ENCODE assay signal across 30 cellular contexts in the genomic region with DNA sequence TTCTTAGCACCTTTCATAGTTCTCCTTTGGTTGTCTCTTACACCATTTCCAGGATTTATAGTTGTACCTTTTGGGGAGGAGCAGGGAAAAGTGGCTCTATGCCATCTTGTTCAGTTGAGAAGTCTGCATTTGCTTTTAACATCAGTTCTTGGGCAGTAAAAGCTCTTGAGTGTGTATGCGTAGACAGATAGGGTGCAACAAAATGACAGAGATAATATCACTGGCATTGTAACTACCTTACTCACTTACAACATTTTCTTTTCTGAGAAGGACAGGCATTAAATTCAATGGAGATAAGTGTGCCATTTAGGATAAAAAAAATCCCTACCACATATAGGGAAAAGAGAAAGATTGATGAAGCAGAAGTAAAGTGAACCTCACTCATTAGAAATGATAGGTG. TPM values are rescaled to one million over a fixed set of nuclear protein-coding genes. Genes with fewer than 3 reads are reported as not detected.
"Had no signal": no experiment of that assay in that cellular context is flagged by ENCODE, and none has a peak within 500 bp of the region (broad histone marks: within the 10 kb centered on the region; RNA-seq: fewer than 3 reads in every experiment).

No MANE protein-coding gene starts in this region.

- H3K36me3 Mint-ChIP-seq: stimulated activated effector memory CD8-positive, alpha-beta T cell treated with anti-CD3 and anti-CD28 coated beads, Interleukin-12 subunit alpha, Interleukin-12 subunit beta, amount 100 ng/mL, for 72 hours; stimulated activated memory B cell treated with anti-CD40 and anti-IgM and Interleukin-4, amounts not matched to agents 10 μg/mL and 1 μg/mL and 100 μg/mL, for 72 hours; stimulated activated naive B cell treated with anti-CD40 and anti-IgM and Interleukin-4, amounts not matched to agents 10 μg/mL and 1 μg/mL and 100 μg/mL, for 72 hours; type B pancreatic cell had no signal

- H3K9me3 ChIP-seq: suprapubic skin, testis, thoracic aorta, thyroid gland, tibial nerve, transverse colon, upper lobe of right lung, uterus, vagina had no signal

- H3K27ac Mint-ChIP-seq: stimulated activated effector memory CD8-positive, alpha-beta T cell treated with anti-CD3 and anti-CD28 coated beads, Interleukin-12 subunit alpha, Interleukin-12 subunit beta, amount 100 ng/mL, for 72 hours; stimulated activated memory B cell treated with anti-CD40 and anti-IgM and Interleukin-4, amounts not matched to agents 10 μg/mL and 1 μg/mL and 100 μg/mL, for 72 hours; stimulated activated naive B cell treated with anti-CD40 and anti-IgM and Interleukin-4, amounts not matched to agents 10 μg/mL and 1 μg/mL and 100 μg/mL, for 72 hours; stimulated activated naive CD8-positive, alpha-beta T cell treated with anti-CD3 and anti-CD28 coated beads, Interleukin-15, Interleukin-2, amounts not matched to agents 100 ng/mL and 50 ng/mL, for 24 hours; type B pancreatic cell had no signal

- H3K27me3 ChIP-seq: stomach, suprapubic skin, testis, thyroid gland, tibial artery, tibial nerve, transverse colon, upper lobe of left lung, upper lobe of right lung, uterus, vagina had no signal

- H3K36me3 ChIP-seq: stomach, suprapubic skin, thoracic aorta, thyroid gland, tibial artery, tibial nerve, transverse colon, upper lobe of left lung, upper lobe of right lung, uterus, vagina had no signal

- H3K4me3 Mint-ChIP-seq: stimulated activated effector memory CD8-positive, alpha-beta T cell treated with anti-CD3 and anti-CD28 coated beads, Interleukin-12 subunit alpha, Interleukin-12 subunit beta, amount 100 ng/mL, for 72 hours; stimulated activated memory B cell treated with anti-CD40 and anti-IgM and Interleukin-4, amounts not matched to agents 10 μg/mL and 1 μg/mL and 100 μg/mL, for 72 hours; stimulated activated naive B cell treated with anti-CD40 and anti-IgM and Interleukin-4, amounts not matched to agents 10 μg/mL and 1 μg/mL and 100 μg/mL, for 72 hours; stimulated activated naive CD8-positive, alpha-beta T cell treated with anti-CD3 and anti-CD28 coated beads, Interleukin-15, amount 100 ng/mL, for 72 hours; stimulated activated naive CD8-positive, alpha-beta T cell treated with anti-CD3 and anti-CD28 coated beads, Interleukin-15, Interleukin-2, amounts not matched to agents 100 ng/mL and 50 ng/mL, for 24 hours; type B pancreatic cell had no signal

- H3K4me1 Mint-ChIP-seq: stimulated activated effector memory CD8-positive, alpha-beta T cell treated with anti-CD3 and anti-CD28 coated beads, Interleukin-12 subunit alpha, Interleukin-12 subunit beta, amount 100 ng/mL, for 72 hours; stimulated activated memory B cell treated with anti-CD40 and anti-IgM and Interleukin-4, amounts not matched to agents 10 μg/mL and 1 μg/mL and 100 μg/mL, for 72 hours; stimulated activated naive B cell treated with anti-CD40 and anti-IgM and Interleukin-4, amounts not matched to agents 10 μg/mL and 1 μg/mL and 100 μg/mL, for 72 hours; stimulated activated naive CD8-positive, alpha-beta T cell treated with anti-CD3 and anti-CD28 coated beads, Interleukin-15, amount 100 ng/mL, for 72 hours had no signal

- H3K27ac ChIP-seq: stomach, suprapubic skin, testis, thoracic aorta, thyroid gland, tibial artery, tibial nerve, transverse colon, upper lobe of left lung, upper lobe of right lung, uterus, vagina had no signal

- H3K27me3 Mint-ChIP-seq: stimulated activated memory B cell treated with anti-CD40 and anti-IgM and Interleukin-4, amounts not matched to agents 10 μg/mL and 1 μg/mL and 100 μg/mL, for 72 hours; stimulated activated naive CD8-positive, alpha-beta T cell treated with anti-CD3 and anti-CD28 coated beads, Interleukin-15, amount 100 ng/mL, for 72 hours had no signal

- DNase-seq: stimulated activated CD4-positive, alpha-beta T cell treated with anti-CD3 and anti-CD28 coated beads, Interleukin-2, amount 100 ng/mL, for 48 hours; stimulated activated CD4-positive, alpha-beta T cell treated with anti-CD3 and anti-CD28 coated beads, Interleukin-4, amount 100 ng/mL, for 1 hour; stimulated activated CD4-positive, alpha-beta T cell treated with anti-CD3 and anti-CD28 coated beads, Interleukin-4, amount 100 ng/mL, for 24 hours; stimulated activated CD4-positive, alpha-beta T cell treated with anti-CD3 and anti-CD28 coated beads, Interleukin-4, amount 100 ng/mL, for 4 hours; stimulated activated CD8-positive, alpha-beta memory T cell treated with anti-CD3 and anti-CD28 coated beads, Interleukin-4, amount 100 ng/mL, for 48 hours; stimulated activated naive B cell treated with anti-CD40 and anti-IgM and Interleukin-4, amounts not matched to agents 10 μg/mL and 1 μg/mL and 100 μg/mL, for 72 hours; stimulated activated naive CD4-positive, alpha-beta T cell; stimulated activated naive CD4-positive, alpha-beta T cell treated with Interleukin-2 at 50 U/mL for 16 hours; stimulated activated naive CD8-positive, alpha-beta T cell treated with anti-CD3 and anti-CD28 coated beads, Interleukin-15, amount 100 ng/mL, for 72 hours; stimulated activated naive CD8-positive, alpha-beta T cell treated with anti-CD3 and anti-CD28 coated beads, Interleukin-15, Interleukin-2, amounts not matched to agents 100 U/mL and 50 U/mL, for 24 hours; stomach; substantia nigra; testis; thyroid gland; tibial artery; transverse colon; trophoblast cell; upper lobe of left lung; upper lobe of right lung; uterus had no signal

- H3K4me3 ChIP-seq: stomach, suprapubic skin, testis, thoracic aorta, thyroid gland, tibial artery, tibial nerve, transverse colon, upper lobe of left lung, upper lobe of right lung, uterus, vagina had no signal

- ATAC-seq: stimulated activated effector memory CD8-positive, alpha-beta T cell treated with anti-CD3 and anti-CD28 coated beads, Interleukin-12 subunit alpha, Interleukin-12 subunit beta, amount 100 ng/mL, for 72 hours; stimulated activated memory B cell treated with anti-CD40 and anti-IgM and Interleukin-4, amounts not matched to agents 10 μg/mL and 1 μg/mL and 100 μg/mL, for 72 hours; stimulated activated naive B cell treated with anti-CD40 and anti-IgM and Interleukin-4, amounts not matched to agents 10 μg/mL and 1 μg/mL and 100 μg/mL, for 72 hours; stimulated activated naive CD8-positive, alpha-beta T cell treated with anti-CD3 and anti-CD28 coated beads, Interleukin-15, amount 100 ng/mL, for 72 hours; stimulated activated naive CD8-positive, alpha-beta T cell treated with anti-CD3 and anti-CD28 coated beads, Interleukin-15, Interleukin-2, amounts not matched to agents 100 U/mL and 50 U/mL, for 24 hours; upper lobe of right lung had no signal

RNA-seq across cellular contexts. Expression of gene ADGRG4, which starts 38.9 kb away (rescaled TPM):
- total RNA-seq: suprapubic skin, temporal lobe, urinary bladder had no signal
